25 cellular contexts compared by ENCODE assay signal in genomic region chr3:115233021-115233420, GRCh38.
"Had no signal": no experiment of that assay in that cellular context is flagged by ENCODE, and none has a peak within 500 bp of the region (broad histone marks: within the 10 kb centered on the region; RNA-seq: fewer than 3 reads in every experiment).

No MANE protein-coding gene starts in this region.

- H3K27me3 ChIP-seq: adrenal gland, breast epithelium, dorsolateral prefrontal cortex, esophagus squamous epithelium, foreskin keratinocyte, hepatocyte, sigmoid colon, spleen, testis, uterus had no signal

- ATAC-seq: activated T-helper 17 cell treated with anti-CD3 and anti-CD28 coated beads, Interleukin-2, amount 50 U/mL, for 72 hours; foreskin keratinocyte; left ventricle myocardium superior; natural killer cell had no signal

- DNase-seq: activated CD8-positive, alpha-beta memory T cell treated with anti-CD3 and anti-CD28 coated beads for 24 hours; activated CD8-positive, alpha-beta memory T cell treated with anti-CD3 and anti-CD28 coated beads, Interleukin-2, amount 50 U/mL, for 4 hours; activated T-cell treated with anti-CD3 and anti-CD28 coated beads, Interleukin-2, amount 50 U/mL, for 24 hours; adrenal gland; dorsolateral prefrontal cortex; esophagus squamous epithelium; foreskin keratinocyte; left ventricle myocardium superior; mammary epithelial cell; midbrain; natural killer cell; retina; sigmoid colon; spleen; stimulated activated CD4-positive, alpha-beta T cell treated with anti-CD3 and anti-CD28 coated beads, Interleukin-4, amount 100 ng/mL, for 1 hour; stimulated activated naive CD4-positive, alpha-beta T cell; testis; trophoblast cell; uterus had no signal

- H3K4me1 ChIP-seq: adrenal gland, breast epithelium, foreskin keratinocyte, sigmoid colon, spleen, testis, uterus had no signal

- H3K36me3 Mint-ChIP-seq: activated naive CD8-positive, alpha-beta T cell; natural killer cell had no signal

- H3K9me3 ChIP-seq: adrenal gland, breast epithelium, esophagus squamous epithelium, sigmoid colon, spleen, testis, uterus had no signal

- H3K79me2 ChIP-seq: hepatocyte had no signal

- H2AFZ ChIP-seq: hepatocyte had no signal

- H3K27me3 Mint-ChIP-seq: activated naive CD8-positive, alpha-beta T cell; activated T-cell treated with anti-CD3 and anti-CD28 coated beads, Interleukin-2, amount 50 U/mL, for 24 hours; activated T-helper 17 cell treated with anti-CD3 and anti-CD28 coated beads, Interleukin-2, amount 50 U/mL, for 72 hours; central memory CD8-positive, alpha-beta T cell; progenitor cell of endocrine pancreas had no signal

- H3K4me1 Mint-ChIP-seq: activated T-helper 17 cell treated with anti-CD3 and anti-CD28 coated beads, Interleukin-2, amount 50 U/mL, for 72 hours; central memory CD8-positive, alpha-beta T cell; natural killer cell had no signal

- H3K27ac Mint-ChIP-seq: activated naive CD8-positive, alpha-beta T cell; activated T-cell treated with anti-CD3 and anti-CD28 coated beads, Interleukin-2, amount 50 U/mL, for 24 hours; activated T-helper 17 cell treated with anti-CD3 and anti-CD28 coated beads, Interleukin-2, amount 50 U/mL, for 72 hours; natural killer cell; progenitor cell of endocrine pancreas had no signal

- H3K4me3 Mint-ChIP-seq: activated naive CD8-positive, alpha-beta T cell; activated T-cell treated with anti-CD3 and anti-CD28 coated beads, Interleukin-2, amount 50 U/mL, for 24 hours; activated T-helper 17 cell treated with anti-CD3 and anti-CD28 coated beads, Interleukin-2, amount 50 U/mL, for 72 hours; central memory CD8-positive, alpha-beta T cell; natural killer cell had no signal

- H3K27ac ChIP-seq: adrenal gland, breast epithelium, dorsolateral prefrontal cortex, esophagus squamous epithelium, foreskin keratinocyte, hepatocyte, sigmoid colon, spleen, testis, uterus had no signal

- H3K9me3 Mint-ChIP-seq: activated T-cell treated with anti-CD3 and anti-CD28 coated beads, Interleukin-2, amount 50 U/mL, for 24 hours; activated T-helper 17 cell treated with anti-CD3 and anti-CD28 coated beads, Interleukin-2, amount 50 U/mL, for 72 hours; central memory CD8-positive, alpha-beta T cell; natural killer cell had no signal

- H3K4me3 ChIP-seq: adrenal gland, breast epithelium, dorsolateral prefrontal cortex, esophagus squamous epithelium, hepatocyte, sigmoid colon, spleen, testis, uterus had no signal

- H3K4me2 ChIP-seq: hepatocyte had no signal
